8 cellular contexts compared by ENCODE assay signal in genomic region chr9:3181049-3181953, GRCh38.
DNase-seq lines count a peak whose midpoint lies in the region; ATAC-seq, FAIRE-seq and TF ChIP-seq lines count a peak whose summit lies in the region.

No MANE protein-coding gene starts in this region.

- H3K4me2 ChIP-seq in fibroblast of lung (ENCODE audit: extremely low read depth, insufficient read depth, low read length) = peak overlapping the region; percentile 20

- H3K9me3 Mint-ChIP-seq in activated CD4-positive, alpha-beta memory T cell treated with anti-CD3 and anti-CD28 coated beads for 36 hours = no peaks in the 10 kb centered on the region

- H3K36me3 ChIP-seq in fibroblast of lung (ENCODE audit: control insufficient read depth, insufficient read depth, low read length) (no peaks in the 10 kb centered on the region), pancreas (no peaks in the 10 kb centered on the region)

- DNase-seq in D721Med (ENCODE audit: insufficient read length, low spot score) (peak; percentile 15), NCI-H1436 (lab: John Stamatoyannopoulos, UW) (peak; percentile 80), fibroblast of lung (ENCODE audit: low read depth in 2 of 2) (peak in 1 of 2 donors; percentile 18), pancreas (peak; percentile 37 to 75 (median 56))
- DNase-seq in activated CD4-positive, alpha-beta memory T cell treated with anti-CD3 and anti-CD28 coated beads for 36 hours = peak; percentile 65
- no peak for DNase-seq in NK-92 treated with Interleukin-12 subunit alpha and Interleukin-12 subunit beta, amount 100 ng/mL, for 24 hours (lab: John Stamatoyannopoulos, UW)

- H3K9me3 ChIP-seq in fibroblast of lung (ENCODE audit: control insufficient read depth, insufficient read depth, low read depth, low read length) = no peaks in the 10 kb centered on the region
- H3K9me3 ChIP-seq in pancreas = no peaks in the 10 kb centered on the region

- H3K27ac Mint-ChIP-seq in activated CD4-positive, alpha-beta memory T cell treated with anti-CD3 and anti-CD28 coated beads for 36 hours = no peak overlapping the region

- H3K4me3 ChIP-seq in fibroblast of lung (replicated peaks in 1 of 4; ENCODE audit: control extremely low read depth in 1 of 4, insufficient read depth in 1 of 4, low read depth in 3 of 4, low read length in 4 of 4) (peak overlapping the region in 2 of 4 experiments; percentile 4 to 15), pancreas (peak overlapping the region in 2 of 4 donors; percentile 24 to 39)

- H3K36me3 Mint-ChIP-seq in activated CD4-positive, alpha-beta memory T cell treated with anti-CD3 and anti-CD28 coated beads for 36 hours = no peaks in the 10 kb centered on the region

- peaks cover 3% of the 10 kb centered on the region for H3K4me1 Mint-ChIP-seq in activated CD4-positive, alpha-beta memory T cell treated with anti-CD3 and anti-CD28 coated beads for 36 hours (ENCODE audit: low read depth)

- no peak overlapping the region for H3K9ac ChIP-seq in fibroblast of lung (ENCODE audit: insufficient read depth, low read length)

- TF ChIP-seq CTCF in D721Med (IDR thresholded peaks at IDR 0.05; ENCODE audit: insufficient read depth, missing control alignments) = peak; percentile 79
- TF ChIP-seq CTCF in fibroblast of lung (conservative IDR thresholded peaks at IDR 0.05 in 1 of 2, IDR thresholded peaks at IDR 0.05 in 1 of 2; ENCODE audit: low read depth in 1 of 2, low read length in 2 of 2) = peak in 1 of 2 donors; percentile 4
- TF ChIP-seq CTCF in pancreas (IDR thresholded peaks at IDR 0.05) = peak; percentile 6 to 26 (median 21)

- intact Hi-C loops in activated CD4-positive, alpha-beta memory T cell treated with anti-CD3 and anti-CD28 coated beads for 36 hours (cut with micrococcal nuclease) = loop anchor here (1.0 kb wide), 1 partner anchor 324 kb away; no protein-coding TSS in a partner anchor
- intact Hi-C loops in pancreas (cut with DNase I) = no loop called here

- POLR2A ChIA-PET in activated CD4-positive, alpha-beta memory T cell treated with anti-CD3 and anti-CD28 coated beads for 36 hours (lab: Charles Lee) = no interaction called here

- FAIRE-seq in D721Med (lab: Jason Lieb, UNC) = no peak
- FAIRE-seq in pancreas (lab: Jason Lieb, UNC) = no peak

- H3K4me3 Mint-ChIP-seq in activated CD4-positive, alpha-beta memory T cell treated with anti-CD3 and anti-CD28 coated beads for 36 hours = peak overlapping the region; percentile 36

- H3K27ac ChIP-seq in fibroblast of lung (ENCODE audit: insufficient read depth, low read length) (no peak overlapping the region), pancreas (no peak overlapping the region)

- no peaks in the 10 kb centered on the region for H3K79me2 ChIP-seq in fibroblast of lung (ENCODE audit: control insufficient read depth, insufficient read depth, low read length)

- H3K27me3 ChIP-seq in fibroblast of lung (ENCODE audit: control insufficient read depth, insufficient read depth, low read length) = peaks cover 9% of the 10 kb centered on the region
- H3K27me3 ChIP-seq in pancreas = no peaks in the 10 kb centered on the region

- 2% methylated on average over 70 to 76 of the region's 76 CpGs for WGBS in pancreas, 2 donors

- peaks cover 33% of the 10 kb centered on the region for H3K27me3 Mint-ChIP-seq in activated CD4-positive, alpha-beta memory T cell treated with anti-CD3 and anti-CD28 coated beads for 36 hours

- peak; percentile 64 for ATAC-seq in GM21529 (IDR thresholded peaks at IDR 0.05; ENCODE audit: unreplicated experiment)
- ATAC-seq in pancreas = peak; percentile 79 to 93 (median 90)
- ATAC-seq in HG03135 (IDR thresholded peaks at IDR 0.05; ENCODE audit: unreplicated experiment) = no peak

- CTCF ChIA-PET in activated CD4-positive, alpha-beta memory T cell treated with anti-CD3 and anti-CD28 coated beads for 36 hours (lab: Charles Lee) = interaction anchor here (0.7 to 3.6 kb wide), 2 partner anchors 323 to 325 kb away, joined by 3 to 35 read pairs; no protein-coding TSS in a partner anchor

- H2AFZ ChIP-seq in fibroblast of lung (ENCODE audit: low read length) = no peak overlapping the region

- no peaks in the 10 kb centered on the region for H4K20me1 ChIP-seq in fibroblast of lung (ENCODE audit: control insufficient read depth, extremely low read depth, insufficient read depth, low read length)

- no peaks in the 10 kb centered on the region for H3K4me1 ChIP-seq in fibroblast of lung (ENCODE audit: control insufficient read depth, extremely low read depth, insufficient read depth, low read length)
- no peaks in the 10 kb centered on the region for H3K4me1 ChIP-seq in pancreas
